8 cellular contexts compared by ENCODE assay signal in the genomic region with DNA sequence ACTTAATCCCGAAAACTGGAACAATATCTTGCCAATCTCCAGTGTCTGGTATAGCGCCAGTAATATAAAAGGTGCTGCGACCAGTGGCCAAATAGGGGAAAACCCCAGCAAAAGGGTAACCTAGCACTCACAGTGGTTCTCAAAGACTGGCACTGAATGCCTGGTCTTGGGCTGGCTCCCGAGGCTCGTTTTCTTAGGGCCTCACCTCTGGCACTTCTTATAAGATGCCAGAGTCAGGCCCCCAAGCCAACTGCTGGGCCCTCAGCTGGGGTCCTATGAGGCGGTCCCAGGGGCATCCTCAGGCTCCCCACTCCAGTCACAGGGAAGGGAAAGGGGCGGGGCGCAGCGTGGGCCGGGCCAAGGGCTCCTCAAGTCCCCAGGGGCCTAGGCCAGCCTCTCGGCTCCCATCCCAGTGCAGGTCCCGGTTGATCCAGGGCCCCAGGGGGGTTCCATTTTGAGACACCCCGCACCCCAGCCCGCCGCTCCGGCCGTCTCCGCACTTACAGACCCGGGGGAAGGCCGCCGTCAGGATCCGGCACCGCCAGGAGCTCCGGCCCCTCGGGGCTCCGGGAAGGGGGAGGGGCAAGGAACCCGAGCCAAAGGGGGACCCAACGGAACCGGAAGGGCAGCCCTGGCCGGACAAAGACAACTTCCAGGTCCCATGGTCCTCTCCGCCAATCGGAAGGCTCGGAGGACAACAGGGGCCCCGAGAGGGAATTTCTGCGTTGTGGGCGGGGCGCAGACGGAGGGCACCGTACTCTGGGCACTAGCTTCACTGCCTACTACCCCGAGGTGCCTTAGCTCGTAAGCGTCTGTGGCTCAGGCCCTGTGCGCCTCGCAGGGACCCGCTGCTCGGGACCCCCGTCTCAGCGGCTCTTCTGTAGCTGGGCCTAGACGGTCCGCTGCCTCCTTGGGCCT. TPM values are rescaled to one million over a fixed set of nuclear protein-coding genes. Genes with fewer than 3 reads are reported as not detected.
DNase-seq lines count a peak whose midpoint lies in the region; ATAC-seq and TF ChIP-seq lines count a peak whose summit lies in the region.

Gene ZBTB26, minus strand, starts transcription at position 580 of the 918 bp plus-strand sequence. CDS start 11,578 bp downstream, outside the sequence.

- H3K4me1 ChIP-seq in SJSA1 (replicated peaks) (peaks cover 12% of the 10 kb centered on the region), testis (peaks cover 19% of the 10 kb centered on the region)

- H3K36me3 ChIP-seq in SJSA1: peaks cover 6% of the 10 kb centered on the region; the same call in 1 of the 2 replicates
- H3K36me3 ChIP-seq in testis (ENCODE audit: low read depth, missing control alignments): no peaks in the 10 kb centered on the region

- CTCF ChIA-PET in activated naive CD4-positive, alpha-beta T cell treated with anti-CD3 and anti-CD28 coated beads for 36 hours (lab: Charles Lee): interaction anchor here (1.5 to 2.8 kb wide), 3 partner anchors 18 to 96 kb away, joined by 3 to 9 read pairs (median 6); partner anchors contain the start of gene ZBTB6

- no peaks in the 10 kb centered on the region for H3K9me3 Mint-ChIP-seq in activated naive CD4-positive, alpha-beta T cell treated with anti-CD3 and anti-CD28 coated beads for 36 hours

- no peaks in the 10 kb centered on the region for H3K27me3 ChIP-seq in SJSA1 (replicated peaks)
- H3K27me3 ChIP-seq in testis: no peaks in the 10 kb centered on the region

- peaks cover 2% of the 10 kb centered on the region for H3K36me3 Mint-ChIP-seq in activated naive CD4-positive, alpha-beta T cell treated with anti-CD3 and anti-CD28 coated beads for 36 hours (ENCODE audit: low read depth)

- DNase-seq in GM04503 (ENCODE audit: low read depth) (peak; percentile 77), HFF-Myc (ENCODE audit: extremely low read depth, low read depth) (peak; percentile 85), MV-4-11 (lab: John Stamatoyannopoulos, UW) (peak; percentile 92), SJSA1 (ENCODE audit: low read depth in 1 of 2, low spot score in 2 of 2) (peak; percentile 93), globus pallidus (ENCODE audit: low spot score) (peak; percentile 96), omental fat pad (ENCODE audit: low spot score) (peak; percentile 74), testis (peak; percentile 98)
- DNase-seq in activated naive CD4-positive, alpha-beta T cell treated with anti-CD3 and anti-CD28 coated beads for 36 hours: peak; percentile 93

- intact Hi-C loops in activated naive CD4-positive, alpha-beta T cell treated with anti-CD3 and anti-CD28 coated beads for 36 hours (cut with micrococcal nuclease): loop anchor here (1.0 kb wide), 4 partner anchors 9 to 667 kb away; partner anchors contain the start of genes MRRF, RBM18, RC3H2 and ZBTB6
- intact Hi-C loops in testis (cut with DNase I; ENCODE audit: low total_unique reads): no loop called here

- peak; percentile 99 for ATAC-seq in omental fat pad (ENCODE audit: low FRiP score)

- TF ChIP-seq CTCF in HFF-Myc (IDR thresholded peaks at IDR 0.05; ENCODE audit: low read depth, low read length, missing control alignments): no peak
- no peak for TF ChIP-seq CTCF in omental fat pad (IDR thresholded peaks at IDR 0.05)
- no peak for TF ChIP-seq CTCF in testis (IDR thresholded peaks at IDR 0.05)

- H3K4me1 Mint-ChIP-seq in activated naive CD4-positive, alpha-beta T cell treated with anti-CD3 and anti-CD28 coated beads for 36 hours (ENCODE audit: low read depth): peaks cover 10% of the 10 kb centered on the region

- H3K9me3 ChIP-seq in SJSA1 (replicated peaks): no peaks in the 10 kb centered on the region
- H3K9me3 ChIP-seq in testis: no peaks in the 10 kb centered on the region

- peak within 1 kb of the TSS; percentile 84 for H3K27ac Mint-ChIP-seq in activated naive CD4-positive, alpha-beta T cell treated with anti-CD3 and anti-CD28 coated beads for 36 hours

- no peak within 1 kb of the TSS for H3K4me3 Mint-ChIP-seq in activated naive CD4-positive, alpha-beta T cell treated with anti-CD3 and anti-CD28 coated beads for 36 hours

- peak within 1 kb of the TSS; percentile 49 for H3K27ac ChIP-seq in SJSA1
- H3K27ac ChIP-seq in testis: peak within 1 kb of the TSS; percentile 72 to 88

- TF ChIP-seq POLR2A in testis (IDR thresholded peaks at IDR 0.05): no peak

- WGBS in testis, 2 donors: 1% methylated on average over 17 to 42 of the region's 50 CpGs

- no peaks in the 10 kb centered on the region for H3K27me3 Mint-ChIP-seq in activated naive CD4-positive, alpha-beta T cell treated with anti-CD3 and anti-CD28 coated beads for 36 hours (ENCODE audit: low read depth)

- peak within 1 kb of the TSS; percentile 98 for H3K4me3 ChIP-seq in HFF-Myc (replicated peaks; ENCODE audit: low read depth, low read length)
- H3K4me3 ChIP-seq in SJSA1: peak within 1 kb of the TSS; percentile 73
- peak within 1 kb of the TSS; percentile 82 to 91 for H3K4me3 ChIP-seq in testis

RNA-seq across cellular contexts. Expression of gene ZBTB26, which starts in this region (rescaled TPM):
- 3.1 and 3.2 TPM in 2 replicates for total RNA-seq in SJSA1 (2014; rRNA removed; shearing (Covaris generic))
- total RNA-seq in activated naive CD4-positive, alpha-beta T cell treated with anti-CD3 and anti-CD28 coated beads for 36 hours: 1 to 10 TPM; 5.5 to 5.7 TPM
- 1 to 10 TPM; 3.1 to 7.3 (median 3.6) TPM for total RNA-seq in omental fat pad
- total RNA-seq in testis: 10 to 100 TPM; 16.8 to 23.1 TPM
- 17.3 TPM for polyA plus RNA-seq in testis (ENCODE audit: insufficient read depth, low read depth, low replicate concordance)

Comparison
In these comparisons a context has a peak if more than half of its experiments do, and no peak if none do; other contexts are left out.
1. Peak in every context shown above with its lines: DNase-seq, ATAC-seq, H3K4me3 ChIP-seq and H3K27ac ChIP-seq.